ENCODE assay signal across 34 cellular contexts in genomic region chr9:3247211-3247610, GRCh38.
"Had no signal": no experiment of that assay in that cellular context is flagged by ENCODE, and none has a peak within 500 bp of the region (broad histone marks: within the 10 kb centered on the region; RNA-seq: fewer than 3 reads in every experiment).

No MANE protein-coding gene starts in this region.

- H3K27me3 Mint-ChIP-seq: activated B cell treated with CpG ODN at 0.5 μM for 24 hours; activated CD4-positive, alpha-beta memory T cell treated with anti-CD3 and anti-CD28 coated beads for 36 hours; activated CD4-positive, alpha-beta T cell treated with anti-CD3 and anti-CD28 coated beads, Interleukin-2, amount 10 ng/mL, durations not matched to agents 24 days and 14 days; activated CD8-positive, alpha-beta T cell treated with anti-CD3 and anti-CD28 coated beads for 36 hours; activated naive CD8-positive, alpha-beta T cell; activated naive CD8-positive, alpha-beta T cell treated with anti-CD3 and anti-CD28 coated beads, Interleukin-2, amount 10 ng/mL, durations not matched to agents 7 days and 5 days; activated naive CD8-positive, alpha-beta T cell treated with anti-CD3 and anti-CD28 coated beads, Interleukin-2, amount 50 U/mL, for 24 hours; activated T-helper 17 cell treated with anti-CD3 and anti-CD28 coated beads, Interleukin-2, amount 50 U/mL, for 72 hours had no signal

- FAIRE-seq: colon, TTC549 had no signal

- ATAC-seq: activated CD8-positive, alpha-beta T cell treated with anti-CD3 and anti-CD28 coated beads for 36 hours; activated naive CD8-positive, alpha-beta T cell treated with anti-CD3 and anti-CD28 coated beads, Interleukin-2, amount 50 U/mL, for 24 hours; activated T-cell treated with anti-CD3 and anti-CD28 coated beads, Interleukin-2, amount 50 U/mL, for 4 hours; activated T-cell treated with anti-CD3 and anti-CD28 coated beads, Interleukin-2, amount 50 U/mL, for 72 hours; activated T-helper 17 cell treated with anti-CD3 and anti-CD28 coated beads, Interleukin-2, amount 50 U/mL, for 72 hours had no signal

- H3K27ac ChIP-seq: ascending aorta, brain microvascular endothelial cell, breast epithelium, VCaP had no signal

- H3K9me3 Mint-ChIP-seq: activated B cell treated with CpG ODN at 0.5 μM for 24 hours; activated CD4-positive, alpha-beta memory T cell treated with anti-CD3 and anti-CD28 coated beads for 36 hours; activated CD4-positive, alpha-beta T cell treated with anti-CD3 and anti-CD28 coated beads, Interleukin-2, amount 10 ng/mL, durations not matched to agents 24 days and 14 days; activated CD8-positive, alpha-beta T cell treated with anti-CD3 and anti-CD28 coated beads for 36 hours; activated naive CD4-positive, alpha-beta T cell treated with anti-CD3 and anti-CD28 coated beads for 36 hours; activated naive CD8-positive, alpha-beta T cell treated with anti-CD3 and anti-CD28 coated beads, Interleukin-2, amount 10 ng/mL, durations not matched to agents 7 days and 5 days; activated naive CD8-positive, alpha-beta T cell treated with anti-CD3 and anti-CD28 coated beads, Interleukin-2, amount 50 U/mL, for 24 hours; activated T-cell treated with anti-CD3 and anti-CD28 coated beads, Interleukin-2, amount 50 U/mL, for 4 hours; activated T-cell treated with anti-CD3 and anti-CD28 coated beads, Interleukin-2, amount 50 U/mL, for 72 hours; activated T-helper 1 cell treated with anti-CD3 and anti-CD28 coated beads, Interleukin-12 subunit alpha, Interleukin-12 subunit beta, Interleukin-2, Interleukin-4 antibody, amounts not matched to agents 30 ng/mL and 10 ng/mL and 1 ng/mL, durations not matched to agents 14 hours and 24 hours and 36 hours; activated T-helper 17 cell treated with anti-CD3 and anti-CD28 coated beads, Interleukin-2, amount 50 U/mL, for 72 hours; T-helper 2 cell treated with Interferon-gamma antibody and Interleukin-4, amounts not matched to agents 5 μg/mL and 100 μg/mL, for 36 hours had no signal

- H3K4me1 Mint-ChIP-seq: activated CD4-positive, alpha-beta T cell treated with anti-CD3 and anti-CD28 coated beads, Interleukin-2, amount 10 ng/mL, durations not matched to agents 24 days and 14 days; activated naive CD8-positive, alpha-beta T cell treated with anti-CD3 and anti-CD28 coated beads, Interleukin-2, amount 10 ng/mL, durations not matched to agents 7 days and 5 days; activated T-helper 17 cell treated with anti-CD3 and anti-CD28 coated beads, Interleukin-2, amount 50 U/mL, for 72 hours had no signal

- H3K4me1 ChIP-seq: ascending aorta, breast epithelium had no signal

- H3K9me3 ChIP-seq: ascending aorta, breast epithelium had no signal

- H3K27me3 ChIP-seq: ascending aorta, brain microvascular endothelial cell, breast epithelium had no signal

- H3K36me3 ChIP-seq: brain microvascular endothelial cell, breast epithelium had no signal

- H3K27ac Mint-ChIP-seq: activated B cell treated with CpG ODN at 0.5 μM for 24 hours; activated CD4-positive, alpha-beta memory T cell treated with anti-CD3 and anti-CD28 coated beads for 36 hours; activated CD4-positive, alpha-beta T cell treated with anti-CD3 and anti-CD28 coated beads, Interleukin-2, amount 10 ng/mL, durations not matched to agents 24 days and 14 days; activated CD8-positive, alpha-beta T cell treated with anti-CD3 and anti-CD28 coated beads for 36 hours; activated naive CD4-positive, alpha-beta T cell treated with anti-CD3 and anti-CD28 coated beads for 36 hours; activated naive CD8-positive, alpha-beta T cell; activated naive CD8-positive, alpha-beta T cell treated with anti-CD3 and anti-CD28 coated beads, Interleukin-2, amount 10 ng/mL, durations not matched to agents 7 days and 5 days; activated naive CD8-positive, alpha-beta T cell treated with anti-CD3 and anti-CD28 coated beads, Interleukin-2, amount 50 U/mL, for 24 hours; activated T-cell treated with anti-CD3 and anti-CD28 coated beads, Interleukin-2, amount 50 U/mL, for 72 hours; activated T-helper 1 cell treated with anti-CD3 and anti-CD28 coated beads, Interleukin-12 subunit alpha, Interleukin-12 subunit beta, Interleukin-2, Interleukin-4 antibody, amounts not matched to agents 30 ng/mL and 10 ng/mL and 1 ng/mL, durations not matched to agents 14 hours and 24 hours and 36 hours; activated T-helper 17 cell treated with anti-CD3 and anti-CD28 coated beads, Interleukin-2, amount 50 U/mL, for 72 hours; T-helper 2 cell treated with Interferon-gamma antibody and Interleukin-4, amounts not matched to agents 5 μg/mL and 100 μg/mL, for 36 hours had no signal

- H3K4me3 Mint-ChIP-seq: activated B cell treated with CpG ODN at 0.5 μM for 24 hours; activated CD4-positive, alpha-beta memory T cell treated with anti-CD3 and anti-CD28 coated beads for 36 hours; activated CD4-positive, alpha-beta T cell treated with anti-CD3 and anti-CD28 coated beads, Interleukin-2, amount 10 ng/mL, durations not matched to agents 24 days and 14 days; activated CD8-positive, alpha-beta T cell treated with anti-CD3 and anti-CD28 coated beads for 36 hours; activated naive CD4-positive, alpha-beta T cell treated with anti-CD3 and anti-CD28 coated beads for 36 hours; activated naive CD8-positive, alpha-beta T cell; activated naive CD8-positive, alpha-beta T cell treated with anti-CD3 and anti-CD28 coated beads, Interleukin-2, amount 10 ng/mL, durations not matched to agents 7 days and 5 days; activated naive CD8-positive, alpha-beta T cell treated with anti-CD3 and anti-CD28 coated beads, Interleukin-2, amount 50 U/mL, for 24 hours; activated T-cell treated with anti-CD3 and anti-CD28 coated beads, Interleukin-2, amount 50 U/mL, for 4 hours; activated T-cell treated with anti-CD3 and anti-CD28 coated beads, Interleukin-2, amount 50 U/mL, for 72 hours; activated T-helper 1 cell treated with anti-CD3 and anti-CD28 coated beads, Interleukin-12 subunit alpha, Interleukin-12 subunit beta, Interleukin-2, Interleukin-4 antibody, amounts not matched to agents 30 ng/mL and 10 ng/mL and 1 ng/mL, durations not matched to agents 14 hours and 24 hours and 36 hours; activated T-helper 17 cell treated with anti-CD3 and anti-CD28 coated beads, Interleukin-2, amount 50 U/mL, for 72 hours; T-helper 2 cell treated with Interferon-gamma antibody and Interleukin-4, amounts not matched to agents 5 μg/mL and 100 μg/mL, for 36 hours had no signal

- DNase-seq: activated B cell treated with CpG ODN at 0.5 μM for 24 hours; activated CD4-positive, alpha-beta memory T cell treated with anti-CD3 and anti-CD28 coated beads for 36 hours; activated CD4-positive, alpha-beta T cell treated with anti-CD3 and anti-CD28 coated beads for 4 hours; activated CD4-positive, alpha-beta T cell treated with anti-CD3 and anti-CD28 coated beads, Interleukin-2, amount 10 ng/mL, durations not matched to agents 24 days and 14 days; activated CD4-positive, alpha-beta T cell treated with anti-CD3 and anti-CD28 coated beads, Interleukin-2, amount 50 U/mL, for 1 hour; activated CD4-positive, alpha-beta T cell treated with anti-CD3 and anti-CD28 coated beads, Interleukin-2, amount 50 U/mL, for 4 hours; activated CD4-positive, CD25-positive, alpha-beta regulatory T cell treated with anti-CD3 and anti-CD28 coated beads, Interleukin-2, amount 50 U/mL, for 72 hours; activated CD8-positive, alpha-beta memory T cell treated with anti-CD3 and anti-CD28 coated beads, Interleukin-2, amount 50 U/mL, for 4 hours; activated CD8-positive, alpha-beta T cell treated with anti-CD3 and anti-CD28 coated beads for 36 hours; activated effector memory CD4-positive, alpha-beta T cell treated with Interleukin-2 at 50 U/mL for 16 hours; activated gamma-delta T cell; activated naive CD4-positive, alpha-beta T cell treated with anti-CD3 and anti-CD28 coated beads for 36 hours; activated naive CD4-positive, alpha-beta T cell treated with anti-CD3 and anti-CD28 coated beads, Interleukin-2, amount 50 U/mL, for 16 hours; activated naive CD8-positive, alpha-beta T cell treated with anti-CD3 and anti-CD28 coated beads, Interleukin-2, amount 10 ng/mL, durations not matched to agents 7 days and 5 days; activated naive CD8-positive, alpha-beta T cell treated with anti-CD3 and anti-CD28 coated beads, Interleukin-2, amount 50 U/mL, for 24 hours; activated T-cell treated with anti-CD3 and anti-CD28 coated beads for 4 hours; activated T-cell treated with anti-CD3 and anti-CD28 coated beads, Interleukin-2, amount 50 U/mL, for 1 hour; activated T-cell treated with anti-CD3 and anti-CD28 coated beads, Interleukin-2, amount 50 U/mL, for 4 hours; activated T-cell treated with anti-CD3 and anti-CD28 coated beads, Interleukin-2, amount 50 U/mL, for 72 hours; amygdala; anterior cingulate cortex; brain microvascular endothelial cell; central memory CD4-positive, alpha-beta T cell; T-helper 2 cell; T-helper 9 cell had no signal

- H3K4me3 ChIP-seq: ascending aorta, breast epithelium had no signal
